ENCODE assay signal across 30 cellular contexts in genomic region chr7:27900006-27900405, GRCh38.
DNase-seq lines count a peak whose midpoint lies in the region; ATAC-seq, FAIRE-seq and TF ChIP-seq lines count a peak whose summit lies in the region.
"Had no signal": no experiment of that assay in that cellular context is flagged by ENCODE, and none has a peak within 500 bp of the region (broad histone marks: within the 10 kb centered on the region; RNA-seq: fewer than 3 reads in every experiment).

No MANE protein-coding gene starts in this region.

- dilution Hi-C loops in endothelial cell of umbilical vein (cut with MboI; ENCODE audit: extremely low pct_ligation_motif_present, low sequenced_read_pairs), result no loop called here

- no peaks in the 10 kb centered on the region for H3K9me2 ChIP-seq in OCI-LY1 (ENCODE audit: low read depth, low read length)

- no TSS peak for BruUV-seq in endothelial cell of umbilical vein (replicated peaks; lab: Mats Ljungman, UMichigan)

- FAIRE-seq in endothelial cell of umbilical vein (lab: Jason Lieb, UNC), result peak; percentile 26
- FAIRE-seq: A549 had no signal

- no peak overlapping the region; the same call in 1 of the 2 replicates for H3K4me2 ChIP-seq in OCI-LY1 (ENCODE audit: low read length)
- H3K4me2 ChIP-seq in endothelial cell of umbilical vein (ENCODE audit: insufficient read depth, low read length), result no peak overlapping the region

- no peaks in the 10 kb centered on the region for H3F3A ChIP-seq in OCI-LY1 (ENCODE audit: insufficient read depth, low read length)

- CTCF ChIA-PET in endothelial cell of umbilical vein (lab: Charles Lee), result interaction anchor here (0.6 to 1.5 kb wide), 3 partner anchors 12 to 704 kb away, joined by 3 to 5 read pairs (median 3); no protein-coding TSS in a partner anchor

- no peaks in the 10 kb centered on the region for H3K9me3 ChIP-seq in OCI-LY1 (ENCODE audit: low read length)
- H3K9me3 ChIP-seq in endothelial cell of umbilical vein (replicated peaks; ENCODE audit: control insufficient read depth, insufficient read depth, low read length), result no peaks in the 10 kb centered on the region
- H3K9me3 ChIP-seq: A549, body of pancreas, HAP-1, spleen, stomach, transverse colon had no signal

- H3K36me3 Mint-ChIP-seq in activated T-cell treated with anti-CD3 and anti-CD28 coated beads, Interleukin-2, amount 50 U/mL, for 72 hours (ENCODE audit: insufficient read depth in 2 of 2), result no peaks in the 10 kb centered on the region
- H3K36me3 Mint-ChIP-seq: activated naive CD4-positive, alpha-beta T cell treated with anti-CD3 and anti-CD28 coated beads, Interleukin-2, amount 50 U/mL, for 72 hours had no signal

- H3K9me1 ChIP-seq in endothelial cell of umbilical vein (replicated peaks; ENCODE audit: control insufficient read depth, extremely low read depth, insufficient read depth, low read length), result no peaks in the 10 kb centered on the region

- H3K4me1 Mint-ChIP-seq in activated T-cell treated with anti-CD3 and anti-CD28 coated beads, Interleukin-2, amount 50 U/mL, for 72 hours (ENCODE audit: low read depth), result peaks cover 42% of the 10 kb centered on the region
- H3K4me1 Mint-ChIP-seq in stimulated activated naive CD8-positive, alpha-beta T cell treated with anti-CD3 and anti-CD28 coated beads, Interleukin-15, amount 100 ng/mL, for 72 hours, result peaks cover 47% of the 10 kb centered on the region

- H3K4me3 Mint-ChIP-seq in activated T-cell treated with anti-CD3 and anti-CD28 coated beads, Interleukin-2, amount 50 U/mL, for 72 hours, result peak overlapping the region; percentile 24 to 65
- H3K4me3 Mint-ChIP-seq in stimulated activated naive CD8-positive, alpha-beta T cell treated with anti-CD3 and anti-CD28 coated beads, Interleukin-15, amount 100 ng/mL, for 72 hours, result peak overlapping the region; percentile 46 to 48
- H3K4me3 Mint-ChIP-seq: activated CD4-positive, alpha-beta memory T cell treated with anti-CD3 and anti-CD28 coated beads for 36 hours; activated T-cell treated with anti-CD3 and anti-CD28 coated beads, Interleukin-2, amount 50 U/mL, for 4 hours; endodermal cell had no signal

- intact Hi-C loops in endothelial cell of umbilical vein (cut with micrococcal nuclease), result loop anchor here (2.0 kb wide), 1 partner anchor 17 kb away; no protein-coding TSS in a partner anchor

- no peak overlapping the region for H2AFZ ChIP-seq in OCI-LY1 (ENCODE audit: low read length)
- H2AFZ ChIP-seq in endothelial cell of umbilical vein (ENCODE audit: low read depth, low read length), result no peak overlapping the region

- H3K4me1 ChIP-seq in OCI-LY1 (ENCODE audit: insufficient read depth, low read length, severe bottlenecking) (peaks cover 50% of the 10 kb centered on the region), endothelial cell of umbilical vein (ENCODE audit: control insufficient read depth, extremely low read depth, insufficient read depth, low read length) (peaks cover 10% of the 10 kb centered on the region)
- H3K4me1 ChIP-seq: A549, HAP-1 had no signal

- no peak for TF ChIP-seq POLR2A in endothelial cell of umbilical vein (IDR thresholded peaks at IDR 0.05; ENCODE audit: low read depth, low read length)

- H3K36me3 ChIP-seq in OCI-LY1 (ENCODE audit: insufficient read depth, low read length) (no peaks in the 10 kb centered on the region), endothelial cell of umbilical vein (ENCODE audit: control insufficient read depth in 2 of 2, extremely low read depth in 1 of 2, insufficient read depth in 2 of 2, low read length in 2 of 2) (no peaks in the 10 kb centered on the region)
- H3K36me3 ChIP-seq: HAP-1, transverse colon had no signal

- H3K27me3 Mint-ChIP-seq in activated T-cell treated with anti-CD3 and anti-CD28 coated beads, Interleukin-2, amount 50 U/mL, for 72 hours (ENCODE audit: low read depth), result peaks cover 17% of the 10 kb centered on the region
- no peaks in the 10 kb centered on the region for H3K27me3 Mint-ChIP-seq in stimulated activated naive CD8-positive, alpha-beta T cell treated with anti-CD3 and anti-CD28 coated beads, Interleukin-15, amount 100 ng/mL, for 72 hours
- H3K27me3 Mint-ChIP-seq: activated B cell treated with CpG ODN at 0.5 μM for 24 hours; activated CD4-positive, alpha-beta memory T cell treated with anti-CD3 and anti-CD28 coated beads for 36 hours had no signal

- ATAC-seq in activated T-cell treated with anti-CD3 and anti-CD28 coated beads, Interleukin-2, amount 50 U/mL, for 72 hours (replicated peaks in 1 of 2), result no peak
- ATAC-seq in stimulated activated naive CD8-positive, alpha-beta T cell treated with anti-CD3 and anti-CD28 coated beads, Interleukin-15, amount 100 ng/mL, for 72 hours, result no peak
- ATAC-seq in HG03280 (IDR thresholded peaks at IDR 0.05; ENCODE audit: unreplicated experiment) (no peak), HG03354 (IDR thresholded peaks at IDR 0.05; ENCODE audit: poor library complexity, severe bottlenecking, unreplicated experiment) (no peak)
- ATAC-seq: A549, body of pancreas, SK-N-SH treated with all-trans-retinoic acid at 6 μM for 48 hours had no signal

- H4K20me1 ChIP-seq in OCI-LY1 (ENCODE audit: insufficient read depth, low read length) (no peaks in the 10 kb centered on the region), endothelial cell of umbilical vein (replicated peaks; ENCODE audit: control insufficient read depth, extremely low read depth, insufficient read depth, low read length) (no peaks in the 10 kb centered on the region)

- H3K27me3 ChIP-seq in OCI-LY1 (ENCODE audit: insufficient read depth, low read length) (no peaks in the 10 kb centered on the region), endothelial cell of umbilical vein (ENCODE audit: control insufficient read depth in 2 of 2, insufficient read depth in 2 of 2, low read length in 2 of 2) (no peaks in the 10 kb centered on the region)
- H3K27me3 ChIP-seq: body of pancreas, spleen, stomach, transverse colon had no signal

- DNase-seq in activated T-cell treated with anti-CD3 and anti-CD28 coated beads, Interleukin-2, amount 50 U/mL, for 72 hours, result no peak
- no peak for DNase-seq in activated T-cell treated with anti-CD3 and anti-CD28 coated beads, Interleukin-2, amount 50 U/mL, for 48 hours
- DNase-seq in endothelial cell of umbilical vein (ENCODE audit: low read depth, low spot score) (no peak), GM20000 (ENCODE audit: low spot score) (no peak)
- DNase-seq in stimulated activated naive CD8-positive, alpha-beta T cell treated with anti-CD3 and anti-CD28 coated beads, Interleukin-15, amount 100 ng/mL, for 72 hours, result no peak
- DNase-seq: activated B cell treated with CpG ODN at 0.5 μM for 24 hours; activated T-cell treated with anti-CD3 and anti-CD28 coated beads, Interleukin-2, amount 50 U/mL, for 4 hours; body of pancreas; DMS 273 treated with DMSO at 0.1 percent for 48 hours; endodermal cell; glutamatergic neuron; mammary epithelial cell; MM.1S; NCI-H146; NCI-H524 treated with DMSO at 0.1 percent for 48 hours; nucleus accumbens; spleen; stimulated activated CD4-positive, alpha-beta T cell treated with anti-CD3 and anti-CD28 coated beads, Interleukin-4, amount 100 ng/mL, for 1 hour; stomach; transverse colon had no signal

- POLR2A ChIA-PET in endothelial cell of umbilical vein (lab: Charles Lee), result no interaction called here

- no peak for TF ChIP-seq CTCF in OCI-LY1 (IDR thresholded peaks at IDR 0.05; ENCODE audit: low read length)
- TF ChIP-seq CTCF in endothelial cell of umbilical vein (IDR thresholded peaks at IDR 0.05; ENCODE audit: extremely low read depth in 1 of 2, insufficient read depth in 1 of 2, low read depth in 1 of 2, low read length in 2 of 2), result no peak
- no peak for TF ChIP-seq CTCF in GM20000 (IDR thresholded peaks at IDR 0.05; ENCODE audit: extremely low read depth, missing control alignments)

- no peaks in the 10 kb centered on the region for H3K79me2 ChIP-seq in OCI-LY1 (ENCODE audit: insufficient read depth, low read length)
- no peaks in the 10 kb centered on the region for H3K79me2 ChIP-seq in endothelial cell of umbilical vein (ENCODE audit: control insufficient read depth, insufficient read depth, low read length)

- H3K9ac ChIP-seq in OCI-LY1 (ENCODE audit: low read length), result no peak overlapping the region
- H3K9ac ChIP-seq in endothelial cell of umbilical vein (replicated peaks; ENCODE audit: extremely low read depth, insufficient read depth, low read length), result no peak overlapping the region

- no peak overlapping the region for H3K4me3 ChIP-seq in OCI-LY1 (ENCODE audit: low read depth, low read length, poor library complexity, severe bottlenecking)
- no peak overlapping the region for H3K4me3 ChIP-seq in endothelial cell of umbilical vein (replicated peaks in 1 of 3; ENCODE audit: insufficient read depth in 1 of 3, low read depth in 1 of 3, low read length in 3 of 3)
- H3K4me3 ChIP-seq: A549, body of pancreas, HAP-1, stomach, transverse colon had no signal

- H3K27ac ChIP-seq in OCI-LY1 (ENCODE audit: low read depth, low read length, poor library complexity, severe bottlenecking) (peak overlapping the region; percentile 89), endothelial cell of umbilical vein (ENCODE audit: insufficient read depth, low read depth, low read length) (no peak overlapping the region)
- H3K27ac ChIP-seq: A549, C4-2B had no signal

- H3K27ac Mint-ChIP-seq in activated T-cell treated with anti-CD3 and anti-CD28 coated beads, Interleukin-2, amount 50 U/mL, for 72 hours, result no peak overlapping the region
- H3K27ac Mint-ChIP-seq in stimulated activated naive CD8-positive, alpha-beta T cell treated with anti-CD3 and anti-CD28 coated beads, Interleukin-15, amount 100 ng/mL, for 72 hours, result no peak overlapping the region
- H3K27ac Mint-ChIP-seq: activated B cell treated with CpG ODN at 0.5 μM for 24 hours; activated CD4-positive, alpha-beta memory T cell treated with anti-CD3 and anti-CD28 coated beads for 36 hours; endodermal cell had no signal

- no peaks in the 10 kb centered on the region for H3K9me3 Mint-ChIP-seq in activated T-cell treated with anti-CD3 and anti-CD28 coated beads, Interleukin-2, amount 50 U/mL, for 72 hours
- no peaks in the 10 kb centered on the region for H3K9me3 Mint-ChIP-seq in stimulated activated naive CD8-positive, alpha-beta T cell treated with anti-CD3 and anti-CD28 coated beads, Interleukin-15, amount 100 ng/mL, for 72 hours
- H3K9me3 Mint-ChIP-seq: activated B cell treated with CpG ODN at 0.5 μM for 24 hours; activated CD4-positive, alpha-beta memory T cell treated with anti-CD3 and anti-CD28 coated beads for 36 hours; activated naive CD4-positive, alpha-beta T cell treated with anti-CD3 and anti-CD28 coated beads, Interleukin-2, amount 50 U/mL, for 72 hours; activated T-cell treated with anti-CD3 and anti-CD28 coated beads, Interleukin-2, amount 50 U/mL, for 4 hours; endodermal cell; T-helper 2 cell treated with Interferon-gamma antibody and Interleukin-4, amounts not matched to agents 5 μg/mL and 100 μg/mL, for 36 hours had no signal

TF ChIP-seq in endothelial cell of umbilical vein, 7 proteins besides CTCF, POLR2A, EP300 and RAD21 (continues in another document):
- TF ChIP-seq JUN (IDR thresholded peaks at IDR 0.05; ENCODE audit: borderline replicate concordance, insufficient read depth, insufficient read length, low read depth) (no peak), POLR2AphosphoS5 (IDR thresholded peaks at IDR 0.05; ENCODE audit: insufficient read depth, low read depth, low read length) (no peak), GATA2 (IDR thresholded peaks at IDR 0.05; ENCODE audit: insufficient read depth, insufficient read length, low read depth, low read length) (no peak)
